ENCODE assay signal across 10 cellular contexts in the genomic region with DNA sequence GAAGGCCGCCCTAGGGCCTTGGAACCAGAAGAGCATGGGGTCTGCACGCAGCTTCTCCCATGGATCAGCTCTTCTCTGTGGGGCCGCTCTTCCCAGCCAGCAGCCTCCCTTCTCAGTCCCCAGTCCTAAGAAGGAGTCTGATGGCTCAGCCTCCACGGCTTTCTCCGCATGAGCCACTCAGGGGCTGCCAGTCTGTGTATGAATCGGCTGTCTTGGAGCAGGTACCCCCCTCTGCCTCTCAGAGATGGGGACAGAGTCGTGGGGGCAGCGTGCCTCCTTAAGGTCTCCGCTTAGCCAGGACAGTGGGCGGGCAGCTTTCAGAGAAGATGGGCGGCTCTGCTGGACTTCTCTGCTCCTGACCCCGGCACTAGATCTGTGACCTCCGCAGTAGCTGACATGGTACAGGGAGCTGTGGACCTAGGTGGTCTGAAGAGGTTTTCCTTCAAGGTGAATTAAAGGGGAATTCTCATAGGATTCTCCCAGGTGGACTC. TPM values are rescaled to one million over a fixed set of nuclear protein-coding genes. Genes with fewer than 3 reads are reported as not detected.
A peak's percentile ranks its signal among the peaks of the same experiment; 100 is the strongest.
DNase-seq lines count a peak whose midpoint lies in the region; ATAC-seq, FAIRE-seq and TF ChIP-seq lines count a peak whose summit lies in the region.
"Had no signal": no experiment of that assay in that cellular context is flagged by ENCODE, and none has a peak within 500 bp of the region (broad histone marks: within the 10 kb centered on the region; RNA-seq: fewer than 3 reads in every experiment).

No MANE protein-coding gene starts in this region.

- no peak for FAIRE-seq in small intestine (lab: Jason Lieb, UNC)

- H3K4me1 Mint-ChIP-seq in activated T-helper 17 cell treated with anti-CD3 and anti-CD28 coated beads, Interleukin-2, amount 50 U/mL, for 72 hours, result peaks cover 65% of the 10 kb centered on the region
- peaks cover 55% of the 10 kb centered on the region for H3K4me1 Mint-ChIP-seq in nephron progenitor cell

- H3K36me3 ChIP-seq in small intestine (ENCODE audit: control insufficient read depth in 2 of 2, insufficient read depth in 2 of 2, low read length in 2 of 2), result no peaks in the 10 kb centered on the region

- no peaks in the 10 kb centered on the region for H3K9me3 Mint-ChIP-seq in activated T-helper 17 cell treated with anti-CD3 and anti-CD28 coated beads, Interleukin-2, amount 50 U/mL, for 72 hours
- no peaks in the 10 kb centered on the region for H3K9me3 Mint-ChIP-seq in nephron progenitor cell

- TF ChIP-seq CTCF in nephron progenitor cell (IDR thresholded peaks at IDR 0.05), result no peak

- H3K4me1 ChIP-seq in small intestine (ENCODE audit: control insufficient read depth in 2 of 2, insufficient read depth in 1 of 2, low read depth in 1 of 2, low read length in 1 of 2), result no peaks in the 10 kb centered on the region
- H3K4me1 ChIP-seq: foreskin keratinocyte had no signal

- H3K27me3 Mint-ChIP-seq in activated T-helper 17 cell treated with anti-CD3 and anti-CD28 coated beads, Interleukin-2, amount 50 U/mL, for 72 hours, result no peaks in the 10 kb centered on the region
- H3K27me3 Mint-ChIP-seq in nephron progenitor cell (ENCODE audit: low read depth, poor library complexity), result peaks cover 6% of the 10 kb centered on the region

- ATAC-seq in GM19023 (IDR thresholded peaks at IDR 0.05; ENCODE audit: unreplicated experiment), result peak; percentile 1
- peak; percentile 5 for ATAC-seq in HG02885 (IDR thresholded peaks at IDR 0.05; ENCODE audit: poor library complexity, unreplicated experiment)
- ATAC-seq in activated T-helper 17 cell treated with anti-CD3 and anti-CD28 coated beads, Interleukin-2, amount 50 U/mL, for 72 hours (replicated peaks), result no peak
- no peak for ATAC-seq in HG03139 (IDR thresholded peaks at IDR 0.05; ENCODE audit: unreplicated experiment)
- ATAC-seq: foreskin keratinocyte had no signal

- H3K4me3 Mint-ChIP-seq in activated T-helper 17 cell treated with anti-CD3 and anti-CD28 coated beads, Interleukin-2, amount 50 U/mL, for 72 hours, result peak overlapping the region; percentile 72
- H3K4me3 Mint-ChIP-seq in nephron progenitor cell, result no peak overlapping the region

- no peaks in the 10 kb centered on the region for H3K9me3 ChIP-seq in small intestine (ENCODE audit: control insufficient read depth, low read depth)

- no peak overlapping the region for H3K4me3 ChIP-seq in small intestine (ENCODE audit: low read depth in 1 of 2, low read length in 2 of 2)

- H3K36me3 Mint-ChIP-seq in activated T-helper 17 cell treated with anti-CD3 and anti-CD28 coated beads, Interleukin-2, amount 50 U/mL, for 72 hours (ENCODE audit: low read depth), result peaks cover 70% of the 10 kb centered on the region
- no peaks in the 10 kb centered on the region for H3K36me3 Mint-ChIP-seq in nephron progenitor cell (ENCODE audit: low read depth)

- DNase-seq in small intestine, result no peak
- no peak for DNase-seq in amniotic stem cell (lab: John Stamatoyannopoulos, UW)
- DNase-seq in NCI-H526 (lab: John Stamatoyannopoulos, UW), result no peak
- no peak for DNase-seq in nephron progenitor cell
- DNase-seq: foreskin keratinocyte, NCI-H2029 treated with DMSO at 0.1 percent for 48 hours had no signal

- H3K27ac Mint-ChIP-seq in activated T-helper 17 cell treated with anti-CD3 and anti-CD28 coated beads, Interleukin-2, amount 50 U/mL, for 72 hours, result peak overlapping the region; percentile 98
- H3K27ac Mint-ChIP-seq in nephron progenitor cell, result no peak overlapping the region

- WGBS in small intestine, 3 donors, result 83 to 91% (median 84%) methylated on average over 12 to 13 of the region's 13 CpGs

- peak overlapping the region; percentile 12 to 93 for H3K27ac ChIP-seq in small intestine (ENCODE audit: low read depth in 1 of 2, low read length in 1 of 2)
- H3K27ac ChIP-seq: foreskin keratinocyte had no signal

- H3K27me3 ChIP-seq in small intestine (ENCODE audit: control insufficient read depth in 2 of 2, insufficient read depth in 2 of 2, low read length in 2 of 2), result no peaks in the 10 kb centered on the region

RNA-seq across cellular contexts. Expression of gene INPP5D, which starts 21.6 kb away (rescaled TPM):
- total RNA-seq in activated T-helper 17 cell treated with anti-CD3 and anti-CD28 coated beads, Interleukin-2, amount 50 U/mL, for 72 hours, result 10 to 100 TPM; 81.6 to 89.8 TPM
- 1 to 10 TPM; 4.7 to 7.9 (median 5.9) TPM for polyA plus RNA-seq in small intestine

RNA-seq across cellular contexts. Expression of gene NEU2, which starts 49.3 kb away (rescaled TPM):
- not detected for total RNA-seq in activated T-helper 17 cell treated with anti-CD3 and anti-CD28 coated beads, Interleukin-2, amount 50 U/mL, for 72 hours
- not detected for polyA plus RNA-seq in small intestine
- total RNA-seq: foreskin keratinocyte had no signal
- polyA plus RNA-seq: foreskin keratinocyte had no signal

Comparison
In these comparisons a context has a peak if more than half of its experiments do, and no peak if none do; other contexts are left out.
1. ATAC-seq: peak in GM19023 (single experiment) and HG02885 (single experiment); none in activated T-helper 17 cell treated with anti-CD3 and anti-CD28 coated beads, Interleukin-2, amount 50 U/mL, for 72 hours (single experiment) and HG03139 (single experiment).